ENCODE assay signal across 10 cellular contexts in the genomic region with DNA sequence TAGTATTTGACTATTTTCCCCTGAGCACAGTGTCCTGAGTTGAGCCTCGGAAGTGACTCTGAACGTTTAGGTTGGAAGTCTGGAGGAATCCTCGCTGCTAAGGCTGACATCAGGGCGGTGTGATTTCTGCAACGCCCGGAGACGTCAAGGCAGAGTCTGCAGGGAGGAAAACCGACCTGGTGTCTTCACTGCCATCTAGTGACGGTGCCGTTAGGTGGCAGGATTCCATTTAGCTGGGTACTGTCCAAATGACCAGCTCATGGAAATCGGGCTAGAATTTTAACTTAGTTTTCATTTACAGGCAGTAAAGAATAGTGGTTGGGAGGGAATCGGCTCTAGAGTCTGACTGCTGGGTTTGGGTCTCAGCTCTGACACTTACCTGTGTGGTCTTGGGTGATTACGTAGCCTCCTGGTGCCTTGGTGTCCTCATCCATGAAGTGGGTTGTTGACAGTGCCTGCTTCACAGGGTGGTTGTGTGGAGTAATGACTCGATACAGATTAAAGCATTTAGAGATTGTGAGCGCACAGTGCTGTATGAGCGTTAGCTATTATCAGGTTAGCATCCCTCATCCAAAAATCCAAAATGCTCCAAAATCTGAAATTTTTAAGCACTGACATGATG. TPM values are rescaled to one million over a fixed set of nuclear protein-coding genes. Genes with fewer than 3 reads are reported as not detected.
DNase-seq lines count a peak whose midpoint lies in the region; ATAC-seq, FAIRE-seq and TF ChIP-seq lines count a peak whose summit lies in the region.
"Had no signal": no experiment of that assay in that cellular context is flagged by ENCODE, and none has a peak within 500 bp of the region (broad histone marks: within the 10 kb centered on the region; RNA-seq: fewer than 3 reads in every experiment).

No MANE protein-coding gene starts in this region.

- H4K20me1 ChIP-seq in fibroblast of lung (ENCODE audit: control insufficient read depth, extremely low read depth, insufficient read depth, low read length): no peaks in the 10 kb centered on the region

- no peaks in the 10 kb centered on the region for H3K79me2 ChIP-seq in fibroblast of lung (ENCODE audit: control insufficient read depth, insufficient read depth, low read length)

- H3K27me3 ChIP-seq in fibroblast of lung (ENCODE audit: control insufficient read depth, insufficient read depth, low read length): no peaks in the 10 kb centered on the region
- H3K27me3 ChIP-seq in pancreas: peaks cover 0 to 7% (median 0%) of the 10 kb centered on the region in 4 donors

- no peak overlapping the region for H2AFZ ChIP-seq in fibroblast of lung (ENCODE audit: low read length)

- no peak for FAIRE-seq in pancreas (lab: Jason Lieb, UNC)

- H3K4me1 ChIP-seq in fibroblast of lung (ENCODE audit: control insufficient read depth, extremely low read depth, insufficient read depth, low read length) (peaks cover 3% of the 10 kb centered on the region), pancreas (no peaks in the 10 kb centered on the region)

- DNase-seq in NCI-H2196 (lab: John Stamatoyannopoulos, UW; ENCODE audit: unreplicated experiment) (peak; percentile 42), NCI-H2196 treated with DMSO at 0.1 percent for 48 hours (lab: John Stamatoyannopoulos, UW; ENCODE audit: unreplicated experiment) (no peak), HT-29 (ENCODE audit: low spot score) (peak; percentile 69), SW 1271 (lab: John Stamatoyannopoulos, UW) (peak; percentile 27 to 45), fibroblast of lung (ENCODE audit: low read depth in 2 of 2) (peak; percentile 43 to 83), pancreas (peak in 4 of 6 donors; percentile 18 to 64 (median 37))
- DNase-seq: activated T-cell treated with anti-CD3 and anti-CD28 coated beads, Interleukin-2, amount 50 U/mL, for 4 hours had no signal

- ATAC-seq in pancreas (peak; percentile 48 to 92 (median 86)), GM21576 (IDR thresholded peaks at IDR 0.05; ENCODE audit: unreplicated experiment) (no peak), HG03354 (IDR thresholded peaks at IDR 0.05; ENCODE audit: poor library complexity, severe bottlenecking, unreplicated experiment) (no peak)

- H3K9me3 ChIP-seq in fibroblast of lung (ENCODE audit: control insufficient read depth, insufficient read depth, low read depth, low read length) (no peaks in the 10 kb centered on the region), pancreas (no peaks in the 10 kb centered on the region)

- H3K4me3 ChIP-seq in fibroblast of lung (replicated peaks in 1 of 4; ENCODE audit: control extremely low read depth in 1 of 4, insufficient read depth in 1 of 4, low read depth in 3 of 4, low read length in 4 of 4) (no peak overlapping the region), pancreas (no peak overlapping the region)

- H3K36me3 ChIP-seq in fibroblast of lung (ENCODE audit: control insufficient read depth, insufficient read depth, low read length) (no peaks in the 10 kb centered on the region), pancreas (no peaks in the 10 kb centered on the region)

- H3K4me2 ChIP-seq in fibroblast of lung (ENCODE audit: extremely low read depth, insufficient read depth, low read length): peak overlapping the region; percentile 0

- intact Hi-C loops in pancreas (cut with DNase I): no loop called here

- 15 to 17% methylated on average over 16 of the region's 16 CpGs for WGBS in pancreas, 2 donors

- no peak overlapping the region for H3K9ac ChIP-seq in fibroblast of lung (ENCODE audit: insufficient read depth, low read length)

- H3K27ac ChIP-seq in fibroblast of lung (ENCODE audit: insufficient read depth, low read length): no peak overlapping the region
- no peak overlapping the region for H3K27ac ChIP-seq in pancreas

- TF ChIP-seq CTCF in fibroblast of lung (conservative IDR thresholded peaks at IDR 0.05 in 1 of 2, IDR thresholded peaks at IDR 0.05 in 1 of 2; ENCODE audit: low read depth in 1 of 2, low read length in 2 of 2) (peak; percentile 74 to 78), pancreas (IDR thresholded peaks at IDR 0.05) (peak; percentile 15 to 44 (median 34))

RNA-seq across cellular contexts. Expression of a gene that starts 35.0 kb away (rescaled TPM):
- not detected in 2 replicates for total RNA-seq in HT-29 (2014; rRNA removed; shearing (Covaris generic))
- total RNA-seq in fibroblast of lung (29.3 and 32.9 TPM in 2 replicates), pancreas (under 1 TPM; 0.12 to 0.90 (median 0.35) TPM)
- polyA plus RNA-seq in fibroblast of lung (42.5 and 51.7 TPM in 2 replicates), pancreas (under 1 TPM; 0.23 to 0.82 TPM)
- polyA plus RNA-seq in fibroblast of lung (2012): 43.8 and 52.1 TPM in 2 replicates
- polyA minus RNA-seq in fibroblast of lung (ENCODE audit: low replicate concordance): 51.3 and 72.9 TPM in 2 replicates
- total RNA-seq: CD4-positive, CD25-positive, alpha-beta regulatory T cell had no signal
- polyA plus RNA-seq: CD4-positive, CD25-positive, alpha-beta regulatory T cell had no signal

Comparison
In these comparisons a context has a peak if more than half of its experiments do, and no peak if none do; other contexts are left out.
1. ATAC-seq: peak in pancreas (4 of 4); none in GM21576 (single experiment) and HG03354 (single experiment).
2. RNA of a gene that starts 35.0 kb away (total RNA-seq): 29.3 to 32.9 TPM in fibroblast of lung; 0.12 to 0.90 TPM in pancreas and not detected in HT-29; every median in the first group is over 10 times any median in the second.